ENCODE assay signal across 8 cellular contexts in genomic region chr10:112471878-112472487, GRCh38. TPM values are rescaled to one million over a fixed set of nuclear protein-coding genes. Genes with fewer than 3 reads are reported as not detected.
A peak's percentile ranks its signal among the peaks of the same experiment; 100 is the strongest.
DNase-seq lines count a peak whose midpoint lies in the region; ATAC-seq and TF ChIP-seq lines count a peak whose summit lies in the region.

No MANE protein-coding gene starts in this region.

- H3K9me3 Mint-ChIP-seq in natural killer cell treated with Interleukin-12 subunit alpha and Interleukin-12 subunit beta and Interleukin-15 and Interleukin-18, amount 100 ng/mL, for 72 hours, result no peaks in the 10 kb centered on the region

- no peaks in the 10 kb centered on the region for H3K36me3 Mint-ChIP-seq in natural killer cell treated with Interleukin-12 subunit alpha and Interleukin-12 subunit beta and Interleukin-15 and Interleukin-18, amount 100 ng/mL, for 72 hours

- H3K27me3 Mint-ChIP-seq in natural killer cell treated with Interleukin-12 subunit alpha and Interleukin-12 subunit beta and Interleukin-15 and Interleukin-18, amount 100 ng/mL, for 72 hours, result no peaks in the 10 kb centered on the region

- no peak overlapping the region for H3K4me3 Mint-ChIP-seq in natural killer cell treated with Interleukin-12 subunit alpha and Interleukin-12 subunit beta and Interleukin-15 and Interleukin-18, amount 100 ng/mL, for 72 hours

- H3K4me1 Mint-ChIP-seq in natural killer cell treated with Interleukin-12 subunit alpha and Interleukin-12 subunit beta and Interleukin-15 and Interleukin-18, amount 100 ng/mL, for 72 hours (ENCODE audit: low read depth in 2 of 2), result peaks cover 4 to 8% of the 10 kb centered on the region in 2 donors

- peak; percentile 52 for ATAC-seq in esophagus mucosa
- peak; percentile 52 to 59 for ATAC-seq in natural killer cell treated with Interleukin-12 subunit alpha and Interleukin-12 subunit beta and Interleukin-15 and Interleukin-18, amount 100 ng/mL, for 72 hours
- ATAC-seq in GM21526 (IDR thresholded peaks at IDR 0.05; ENCODE audit: low FRiP score, unreplicated experiment), result no peak

- peak overlapping the region in 1 of 2 donors; percentile 6 for H3K27ac Mint-ChIP-seq in natural killer cell treated with Interleukin-12 subunit alpha and Interleukin-12 subunit beta and Interleukin-15 and Interleukin-18, amount 100 ng/mL, for 72 hours

- in situ Hi-C loops in SK-MEL-5 (cut with HindIII; ENCODE audit: low pct_unique_long_range_greater_than_20kb, low sequenced_read_pairs), result no loop called here

- peak; percentile 17 for TF ChIP-seq CTCF in GM20000 (IDR thresholded peaks at IDR 0.05; ENCODE audit: extremely low read depth, missing control alignments)

- DNase-seq in EH (ENCODE audit: low read depth) (peak; percentile 62), GM20000 (ENCODE audit: low spot score) (peak; percentile 59), HuH-7.5 (ENCODE audit: low spot score) (peak; percentile 36), SK-MEL-5 (ENCODE audit: low read depth, low spot score) (peak; percentile 69)
- DNase-seq in natural killer cell treated with Interleukin-12 subunit alpha and Interleukin-12 subunit beta and Interleukin-15 and Interleukin-18, amount 100 ng/mL, for 72 hours (ENCODE audit: low spot score), result no peak
- no peak for DNase-seq in activated naive CD4-positive, alpha-beta T cell treated with Interleukin-2 at 50 U/mL for 16 hours

RNA-seq across cellular contexts. Expression of gene VTI1A, which starts 25.0 kb away (rescaled TPM):
- 42.1 and 52.4 TPM in 2 replicates for total RNA-seq in SK-MEL-5 (2014; rRNA removed; shearing (Covaris generic))
- 29.3 and 32.4 TPM in 2 replicates for polyA plus RNA-seq in SK-MEL-5 (2015; cell fraction: cytosol; rRNA removed)
- 84.4 and 88.9 TPM in 2 replicates for polyA plus RNA-seq in SK-MEL-5 (2015; cell fraction: nucleus; rRNA removed)
- total RNA-seq in esophagus mucosa, result 28.0 TPM
- total RNA-seq in natural killer cell treated with Interleukin-12 subunit alpha and Interleukin-12 subunit beta and Interleukin-15 and Interleukin-18, amount 100 ng/mL, for 72 hours, result 10 to 100 TPM; 51.9 to 90.5 TPM

RNA-seq across cellular contexts. Expression of gene ZDHHC6, which starts 25.3 kb away (rescaled TPM):
- 31.2 TPM in 2 replicates for total RNA-seq in SK-MEL-5 (2014; rRNA removed; shearing (Covaris generic))
- polyA plus RNA-seq in SK-MEL-5 (2015; cell fraction: cytosol; rRNA removed), result 24.8 and 32.2 TPM in 2 replicates
- 171 and 212 TPM in 2 replicates for polyA plus RNA-seq in SK-MEL-5 (2015; cell fraction: nucleus; rRNA removed)
- 19.9 TPM for total RNA-seq in esophagus mucosa
- 10 to 100 TPM; 46.6 to 52.8 TPM for total RNA-seq in natural killer cell treated with Interleukin-12 subunit alpha and Interleukin-12 subunit beta and Interleukin-15 and Interleukin-18, amount 100 ng/mL, for 72 hours

Comparison
In these comparisons a context has a peak if more than half of its experiments do, and no peak if none do; other contexts are left out.
1. DNase-seq: peak in EH (single experiment), GM20000 (single experiment), HuH-7.5 (single experiment) and SK-MEL-5 (single experiment); none in natural killer cell treated with Interleukin-12 subunit alpha and Interleukin-12 subunit beta and Interleukin-15 and Interleukin-18, amount 100 ng/mL, for 72 hours (single experiment) and activated naive CD4-positive, alpha-beta T cell treated with Interleukin-2 at 50 U/mL for 16 hours (single experiment).